Comparison of ENCODE assay signal across 1 cellular context in the genomic region with DNA sequence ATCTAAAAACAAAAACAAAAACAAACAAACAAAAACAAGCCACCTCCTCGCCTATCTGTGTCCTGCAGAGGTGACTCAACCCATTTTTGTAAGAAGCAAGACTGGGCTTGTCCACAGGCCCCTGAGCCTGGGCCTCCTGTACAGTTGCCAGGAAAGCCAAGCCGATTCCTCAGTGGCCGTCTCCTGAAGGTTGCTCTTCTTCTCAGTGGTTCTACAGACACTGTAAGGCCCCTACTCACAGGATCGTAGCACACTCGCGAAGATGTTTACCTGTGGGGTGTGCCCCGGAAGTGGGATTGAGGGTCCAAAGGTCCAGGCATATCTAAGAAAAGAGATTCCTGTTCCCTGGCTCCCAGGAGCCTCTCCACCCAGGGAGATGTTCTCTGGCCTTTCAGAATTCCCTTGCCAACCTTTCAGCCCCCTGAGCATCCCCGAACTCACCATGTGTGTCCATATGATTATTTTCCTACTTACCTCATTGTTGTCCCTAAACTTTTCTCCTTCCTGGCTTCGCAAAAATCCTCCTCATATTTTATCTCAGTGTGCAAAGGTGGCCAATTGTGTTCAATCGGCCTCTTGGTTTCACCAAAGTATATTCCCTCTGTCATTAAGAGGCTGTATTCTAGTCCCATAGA.
TF ChIP-seq lines count a peak whose summit lies in the region.

No MANE protein-coding gene starts in this region.

TF ChIP-seq in K562, 482 proteins besides CTCF, POLR2A, EP300 and RAD21:
- TF ChIP-seq PHF8 (IDR thresholded peaks at IDR 0.05; ENCODE audit: borderline replicate concordance, low read length): peak; percentile 10; the same call in 1 of the 2 replicates
- no peak for TF ChIP-seq ZNF668 (CRISPR knock-in tag; IDR thresholded peaks at IDR 0.05)
- peak; percentile 72 for TF ChIP-seq FOSL1 (tag; conservative IDR thresholded peaks at IDR 0.05)
